In the genomic region with DNA sequence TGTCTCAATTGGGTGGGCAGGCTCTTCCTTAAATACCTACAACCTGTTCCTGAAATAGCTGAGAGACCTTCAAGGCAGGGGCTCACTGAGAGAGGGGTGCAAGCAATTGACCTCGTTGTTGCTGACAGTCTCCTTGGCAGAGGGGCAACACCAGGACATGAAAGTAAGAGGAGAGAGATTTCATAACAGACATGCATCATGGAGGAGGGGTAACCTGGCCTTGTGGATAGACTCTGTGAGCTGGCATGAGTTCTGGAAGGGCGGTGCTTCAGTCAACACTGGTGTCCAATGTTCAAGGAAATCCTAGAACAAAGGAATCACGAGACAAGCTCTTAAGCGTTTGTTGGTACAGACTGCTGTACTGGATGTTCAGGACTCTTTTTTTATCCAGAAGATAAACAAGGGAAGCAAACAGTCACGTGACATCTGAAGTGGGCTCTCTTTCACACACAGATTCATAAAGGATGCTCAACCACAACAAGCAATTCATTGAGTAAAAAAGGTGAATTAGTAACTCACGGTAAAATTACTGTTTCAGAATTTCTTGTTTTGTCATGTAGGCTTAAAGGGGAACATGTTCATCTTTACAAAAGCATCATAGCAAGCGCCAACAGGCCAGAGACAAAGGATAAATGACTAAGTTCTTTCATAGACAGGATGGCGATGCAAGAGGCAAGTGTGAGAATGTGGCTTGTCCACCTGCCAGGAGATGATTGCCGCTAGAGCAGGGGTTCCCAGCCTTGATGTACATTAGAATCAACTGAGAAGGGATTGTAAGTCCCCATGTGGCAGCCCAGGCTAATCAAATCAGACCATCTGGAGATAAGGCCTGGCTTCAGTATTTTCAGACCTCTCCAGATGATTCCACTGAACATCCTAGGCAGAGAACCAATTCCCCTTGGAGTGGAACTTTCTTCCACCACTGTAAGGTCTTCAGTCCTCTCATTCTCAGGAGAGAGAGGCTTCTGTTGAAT, we compare ENCODE assay signal across 1 cellular context.
TF ChIP-seq lines count a peak whose summit lies in the region.

No MANE protein-coding gene starts in this region.

TF ChIP-seq in HepG2, 621 proteins besides CTCF, POLR2A, EP300 and RAD21 (continued from another document):
- peak; percentile 83; the same call in 1 of the 2 replicates for TF ChIP-seq HMG20A (CRISPR knock-in tag; IDR thresholded peaks at IDR 0.05; ENCODE audit: borderline replicate concordance)
- TF ChIP-seq, protein P1, sequence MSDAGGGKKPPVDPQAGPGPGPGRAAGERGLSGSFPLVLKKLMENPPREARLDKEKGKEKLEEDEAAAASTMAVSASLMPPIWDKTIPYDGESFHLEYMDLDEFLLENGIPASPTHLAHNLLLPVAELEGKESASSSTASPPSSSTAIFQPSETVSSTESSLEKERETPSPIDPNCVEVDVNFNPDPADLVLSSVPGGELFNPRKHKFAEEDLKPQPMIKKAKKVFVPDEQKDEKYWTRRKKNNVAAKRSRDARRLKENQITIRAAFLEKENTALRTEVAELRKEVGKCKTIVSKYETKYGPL (CRISPR knock-in tag; IDR thresholded peaks at IDR 0.05) = no peak
- peak; percentile 84; the same call in 1 of the 2 replicates for TF ChIP-seq ZNF510 (CRISPR knock-in tag; IDR thresholded peaks at IDR 0.05; ENCODE audit: low read depth)
- peak; percentile 59; the same call in 1 of the 2 replicates for TF ChIP-seq SPEN (CRISPR knock-in tag; IDR thresholded peaks at IDR 0.05; ENCODE audit: low read depth)
- TF ChIP-seq, protein P2, sequence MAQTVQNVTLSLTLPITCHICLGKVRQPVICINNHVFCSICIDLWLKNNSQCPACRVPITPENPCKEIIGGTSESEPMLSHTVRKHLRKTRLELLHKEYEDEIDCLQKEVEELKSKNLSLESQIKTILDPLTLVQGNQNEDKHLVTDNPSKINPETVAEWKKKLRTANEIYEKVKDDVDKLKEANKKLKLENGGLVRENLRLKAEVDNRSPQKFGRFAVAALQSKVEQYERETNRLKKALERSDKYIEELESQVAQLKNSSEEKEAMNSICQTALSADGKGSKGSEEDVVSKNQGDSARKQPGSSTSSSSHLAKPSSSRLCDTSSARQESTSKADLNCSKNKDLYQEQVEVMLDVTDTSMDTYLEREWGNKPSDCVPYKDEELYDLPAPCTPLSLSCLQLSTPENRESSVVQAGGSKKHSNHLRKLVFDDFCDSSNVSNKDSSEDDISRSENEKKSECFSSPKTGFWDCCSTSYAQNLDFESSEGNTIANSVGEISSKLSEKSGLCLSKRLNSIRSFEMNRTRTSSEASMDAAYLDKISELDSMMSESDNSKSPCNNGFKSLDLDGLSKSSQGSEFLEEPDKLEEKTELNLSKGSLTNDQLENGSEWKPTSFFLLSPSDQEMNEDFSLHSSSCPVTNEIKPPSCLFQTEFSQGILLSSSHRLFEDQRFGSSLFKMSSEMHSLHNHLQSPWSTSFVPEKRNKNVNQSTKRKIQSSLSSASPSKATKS (CRISPR knock-in tag; IDR thresholded peaks at IDR 0.05) = peak; percentile 93; the same call in 1 of the 2 replicates
- TF ChIP-seq ZNF879 (CRISPR knock-in tag; IDR thresholded peaks at IDR 0.05) = no peak
- TF ChIP-seq SRY (CRISPR knock-in tag; IDR thresholded peaks at IDR 0.05) = no peak; the same call in 1 of the 2 replicates
- TF ChIP-seq SOX13 (IDR thresholded peaks at IDR 0.05) = peak; percentile 100
- peak in 1 of 2 experiments; percentile 100; a peak in 2 of 4 replicates for TF ChIP-seq SOX13 (CRISPR knock-in tag; conservative IDR thresholded peaks at IDR 0.05 in 1 of 2, IDR thresholded peaks at IDR 0.05 in 1 of 2)
- TF ChIP-seq, protein P3, sequence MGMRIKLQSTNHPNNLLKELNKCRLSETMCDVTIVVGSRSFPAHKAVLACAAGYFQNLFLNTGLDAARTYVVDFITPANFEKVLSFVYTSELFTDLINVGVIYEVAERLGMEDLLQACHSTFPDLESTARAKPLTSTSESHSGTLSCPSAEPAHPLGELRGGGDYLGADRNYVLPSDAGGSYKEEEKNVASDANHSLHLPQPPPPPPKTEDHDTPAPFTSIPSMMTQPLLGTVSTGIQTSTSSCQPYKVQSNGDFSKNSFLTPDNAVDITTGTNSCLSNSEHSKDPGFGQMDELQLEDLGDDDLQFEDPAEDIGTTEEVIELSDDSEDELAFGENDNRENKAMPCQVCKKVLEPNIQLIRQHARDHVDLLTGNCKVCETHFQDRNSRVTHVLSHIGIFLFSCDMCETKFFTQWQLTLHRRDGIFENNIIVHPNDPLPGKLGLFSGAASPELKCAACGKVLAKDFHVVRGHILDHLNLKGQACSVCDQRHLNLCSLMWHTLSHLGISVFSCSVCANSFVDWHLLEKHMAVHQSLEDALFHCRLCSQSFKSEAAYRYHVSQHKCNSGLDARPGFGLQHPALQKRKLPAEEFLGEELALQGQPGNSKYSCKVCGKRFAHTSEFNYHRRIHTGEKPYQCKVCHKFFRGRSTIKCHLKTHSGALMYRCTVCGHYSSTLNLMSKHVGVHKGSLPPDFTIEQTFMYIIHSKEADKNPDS (CRISPR knock-in tag; IDR thresholded peaks at IDR 0.05) = no peak
- peak; percentile 91 for TF ChIP-seq ZNF34 (CRISPR knock-in tag; IDR thresholded peaks at IDR 0.05; ENCODE audit: borderline replicate concordance)
- peak; percentile 80 for TF ChIP-seq TEAD3 (CRISPR knock-in tag; optimal IDR thresholded peaks at IDR 0.05; ENCODE audit: borderline replicate concordance)
- TF ChIP-seq WIZ (CRISPR knock-in tag; IDR thresholded peaks at IDR 0.05) = 0 out of 2 replicates have a peak, but pooled peaks have one; percentile 15
- no peak for TF ChIP-seq PLRG1 (conservative IDR thresholded peaks at IDR 0.05)
- TF ChIP-seq RBM39 (IDR thresholded peaks at IDR 0.05; ENCODE audit: low read depth, low read length, poor library complexity, severe bottlenecking) = no peak
- no peak for TF ChIP-seq HNRNPK (IDR thresholded peaks at IDR 0.05; ENCODE audit: low read depth, low read length, poor library complexity, severe bottlenecking)
- TF ChIP-seq, protein P4, sequence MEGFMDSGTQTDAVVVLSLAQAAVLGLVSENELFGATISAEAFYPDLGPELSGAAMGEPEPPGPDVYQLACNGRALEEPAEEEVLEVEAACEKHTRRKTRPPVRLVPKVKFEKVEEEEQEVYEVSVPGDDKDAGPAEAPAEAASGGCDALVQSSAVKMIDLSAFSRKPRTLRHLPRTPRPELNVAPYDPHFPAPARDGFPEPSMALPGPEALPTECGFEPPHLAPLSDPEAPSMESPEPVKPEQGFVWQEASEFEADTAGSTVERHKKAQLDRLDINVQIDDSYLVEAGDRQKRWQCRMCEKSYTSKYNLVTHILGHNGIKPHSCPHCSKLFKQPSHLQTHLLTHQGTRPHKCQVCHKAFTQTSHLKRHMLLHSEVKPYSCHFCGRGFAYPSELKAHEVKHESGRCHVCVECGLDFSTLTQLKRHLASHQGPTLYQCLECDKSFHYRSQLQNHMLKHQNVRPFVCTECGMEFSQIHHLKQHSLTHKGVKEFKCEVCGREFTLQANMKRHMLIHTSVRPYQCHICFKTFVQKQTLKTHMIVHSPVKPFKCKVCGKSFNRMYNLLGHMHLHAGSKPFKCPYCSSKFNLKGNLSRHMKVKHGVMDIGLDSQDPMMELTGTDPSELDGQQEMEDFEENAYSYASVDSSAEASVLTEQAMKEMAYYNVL (CRISPR knock-in tag; IDR thresholded peaks at IDR 0.05; ENCODE audit: borderline replicate concordance) = peak; percentile 94
- TF ChIP-seq, protein P5, sequence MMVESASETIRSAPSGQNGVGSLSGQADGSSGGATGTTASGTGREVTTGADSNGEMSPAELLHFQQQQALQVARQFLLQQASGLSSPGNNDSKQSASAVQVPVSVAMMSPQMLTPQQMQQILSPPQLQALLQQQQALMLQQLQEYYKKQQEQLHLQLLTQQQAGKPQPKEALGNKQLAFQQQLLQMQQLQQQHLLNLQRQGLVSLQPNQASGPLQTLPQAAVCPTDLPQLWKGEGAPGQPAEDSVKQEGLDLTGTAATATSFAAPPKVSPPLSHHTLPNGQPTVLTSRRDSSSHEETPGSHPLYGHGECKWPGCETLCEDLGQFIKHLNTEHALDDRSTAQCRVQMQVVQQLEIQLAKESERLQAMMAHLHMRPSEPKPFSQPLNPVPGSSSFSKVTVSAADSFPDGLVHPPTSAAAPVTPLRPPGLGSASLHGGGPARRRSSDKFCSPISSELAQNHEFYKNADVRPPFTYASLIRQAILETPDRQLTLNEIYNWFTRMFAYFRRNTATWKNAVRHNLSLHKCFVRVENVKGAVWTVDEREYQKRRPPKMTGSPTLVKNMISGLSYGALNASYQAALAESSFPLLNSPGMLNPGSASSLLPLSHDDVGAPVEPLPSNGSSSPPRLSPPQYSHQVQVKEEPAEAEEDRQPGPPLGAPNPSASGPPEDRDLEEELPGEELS (CRISPR knock-in tag; IDR thresholded peaks at IDR 0.05) = peak; percentile 99
- TF ChIP-seq, protein P6, sequence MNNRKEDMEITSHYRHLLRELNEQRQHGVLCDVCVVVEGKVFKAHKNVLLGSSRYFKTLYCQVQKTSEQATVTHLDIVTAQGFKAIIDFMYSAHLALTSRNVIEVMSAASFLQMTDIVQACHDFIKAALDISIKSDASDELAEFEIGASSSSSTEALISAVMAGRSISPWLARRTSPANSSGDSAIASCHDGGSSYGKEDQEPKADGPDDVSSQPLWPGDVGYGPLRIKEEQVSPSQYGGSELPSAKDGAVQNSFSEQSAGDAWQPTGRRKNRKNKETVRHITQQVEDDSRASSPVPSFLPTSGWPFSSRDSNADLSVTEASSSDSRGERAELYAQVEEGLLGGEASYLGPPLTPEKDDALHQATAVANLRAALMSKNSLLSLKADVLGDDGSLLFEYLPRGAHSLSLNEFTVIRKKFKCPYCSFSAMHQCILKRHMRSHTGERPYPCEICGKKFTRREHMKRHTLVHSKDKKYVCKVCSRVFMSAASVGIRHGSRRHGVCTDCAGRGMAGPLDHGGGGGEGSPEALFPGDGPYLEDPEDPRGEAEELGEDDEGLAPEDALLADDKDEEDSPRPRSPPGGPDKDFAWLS (CRISPR knock-in tag; IDR thresholded peaks at IDR 0.05; ENCODE audit: borderline replicate concordance) = no peak
- TF ChIP-seq REXO4 (CRISPR knock-in tag; IDR thresholded peaks at IDR 0.05; ENCODE audit: borderline replicate concordance) = no peak
- TF ChIP-seq RARA (CRISPR knock-in tag; IDR thresholded peaks at IDR 0.05) = peak; percentile 86
- peak; percentile 66 for TF ChIP-seq ZSCAN9 (CRISPR knock-in tag; IDR thresholded peaks at IDR 0.05; ENCODE audit: borderline replicate concordance)
- TF ChIP-seq NR2F1 (CRISPR knock-in tag; IDR thresholded peaks at IDR 0.05) = peak in 1 of 2 experiments; percentile 59; a peak in 1 of 4 replicates
- no peak; the same call in 1 of the 2 replicates for TF ChIP-seq KDM3A (CRISPR knock-in tag; IDR thresholded peaks at IDR 0.05; ENCODE audit: low read depth)
- TF ChIP-seq ZNF264 (CRISPR knock-in tag; IDR thresholded peaks at IDR 0.05) = no peak
- no peak for TF ChIP-seq ZNF549 (CRISPR knock-in tag; IDR thresholded peaks at IDR 0.05)
- no peak for TF ChIP-seq ZNF30 (CRISPR knock-in tag; IDR thresholded peaks at IDR 0.05)
- TF ChIP-seq, protein P7, sequence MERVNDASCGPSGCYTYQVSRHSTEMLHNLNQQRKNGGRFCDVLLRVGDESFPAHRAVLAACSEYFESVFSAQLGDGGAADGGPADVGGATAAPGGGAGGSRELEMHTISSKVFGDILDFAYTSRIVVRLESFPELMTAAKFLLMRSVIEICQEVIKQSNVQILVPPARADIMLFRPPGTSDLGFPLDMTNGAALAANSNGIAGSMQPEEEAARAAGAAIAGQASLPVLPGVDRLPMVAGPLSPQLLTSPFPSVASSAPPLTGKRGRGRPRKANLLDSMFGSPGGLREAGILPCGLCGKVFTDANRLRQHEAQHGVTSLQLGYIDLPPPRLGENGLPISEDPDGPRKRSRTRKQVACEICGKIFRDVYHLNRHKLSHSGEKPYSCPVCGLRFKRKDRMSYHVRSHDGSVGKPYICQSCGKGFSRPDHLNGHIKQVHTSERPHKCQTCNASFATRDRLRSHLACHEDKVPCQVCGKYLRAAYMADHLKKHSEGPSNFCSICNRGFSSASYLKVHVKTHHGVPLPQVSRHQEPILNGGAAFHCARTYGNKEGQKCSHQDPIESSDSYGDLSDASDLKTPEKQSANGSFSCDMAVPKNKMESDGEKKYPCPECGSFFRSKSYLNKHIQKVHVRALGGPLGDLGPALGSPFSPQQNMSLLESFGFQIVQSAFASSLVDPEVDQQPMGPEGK (CRISPR knock-in tag; IDR thresholded peaks at IDR 0.05) = peak; percentile 79
- TF ChIP-seq ZNF383 (CRISPR knock-in tag; IDR thresholded peaks at IDR 0.05; ENCODE audit: borderline replicate concordance) = no peak
- TF ChIP-seq ZNF780A (CRISPR knock-in tag; IDR thresholded peaks at IDR 0.05) = no peak
- TF ChIP-seq HOXA5 (CRISPR knock-in tag; IDR thresholded peaks at IDR 0.05) = 0 out of 2 replicates have a peak, but pooled peaks have one; percentile 33
- TF ChIP-seq ZNF782 (CRISPR knock-in tag; IDR thresholded peaks at IDR 0.05; ENCODE audit: borderline replicate concordance) = no peak; the same call in 1 of the 2 replicates
